ENCODE assay signal across 3 cellular contexts in genomic region chr21:31295676-31296075, GRCh38.
"Had no signal": no experiment of that assay in that cellular context is flagged by ENCODE, and none has a peak within 500 bp of the region (broad histone marks: within the 10 kb centered on the region; RNA-seq: fewer than 3 reads in every experiment).

No MANE protein-coding gene starts in this region.

- DNase-seq: GDM1, GF-D8 had no signal

- H3K4me3 ChIP-seq: GM12878 had no signal

- ATAC-seq: GM12878 had no signal
